In the genomic region with DNA sequence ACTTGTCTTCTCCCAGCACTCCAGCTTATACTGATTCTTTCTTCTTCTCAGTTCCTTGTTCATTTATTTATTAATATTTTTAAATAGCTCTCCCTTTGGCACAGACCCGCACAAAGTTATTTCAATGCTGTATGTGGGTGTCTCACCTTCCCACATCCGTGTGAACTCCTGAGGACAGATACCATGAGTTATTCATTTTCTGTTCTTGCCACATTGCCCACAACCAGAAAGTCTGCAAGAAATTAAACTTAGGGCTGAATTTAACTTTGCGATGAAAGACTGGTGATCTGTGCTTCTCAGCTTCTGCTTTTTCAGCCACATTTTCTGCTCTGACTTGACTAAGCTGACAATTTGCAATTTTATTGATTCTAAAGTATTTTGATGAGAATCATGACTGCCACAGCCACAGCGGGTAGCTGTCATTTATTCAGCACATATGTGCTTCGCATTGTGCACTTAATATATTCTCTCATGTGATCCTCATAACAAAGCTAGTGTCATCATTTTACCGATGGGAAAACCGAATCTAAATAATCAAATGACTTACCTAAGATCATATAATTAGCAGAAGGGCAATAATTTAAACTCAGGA, we compare ENCODE assay signal across 1 cellular context.
TF ChIP-seq lines count a peak whose summit lies in the region.

No MANE protein-coding gene starts in this region.

TF ChIP-seq in HepG2, 621 proteins besides CTCF, POLR2A, EP300 and RAD21 (continued from another document):
- TF ChIP-seq, protein P1, sequence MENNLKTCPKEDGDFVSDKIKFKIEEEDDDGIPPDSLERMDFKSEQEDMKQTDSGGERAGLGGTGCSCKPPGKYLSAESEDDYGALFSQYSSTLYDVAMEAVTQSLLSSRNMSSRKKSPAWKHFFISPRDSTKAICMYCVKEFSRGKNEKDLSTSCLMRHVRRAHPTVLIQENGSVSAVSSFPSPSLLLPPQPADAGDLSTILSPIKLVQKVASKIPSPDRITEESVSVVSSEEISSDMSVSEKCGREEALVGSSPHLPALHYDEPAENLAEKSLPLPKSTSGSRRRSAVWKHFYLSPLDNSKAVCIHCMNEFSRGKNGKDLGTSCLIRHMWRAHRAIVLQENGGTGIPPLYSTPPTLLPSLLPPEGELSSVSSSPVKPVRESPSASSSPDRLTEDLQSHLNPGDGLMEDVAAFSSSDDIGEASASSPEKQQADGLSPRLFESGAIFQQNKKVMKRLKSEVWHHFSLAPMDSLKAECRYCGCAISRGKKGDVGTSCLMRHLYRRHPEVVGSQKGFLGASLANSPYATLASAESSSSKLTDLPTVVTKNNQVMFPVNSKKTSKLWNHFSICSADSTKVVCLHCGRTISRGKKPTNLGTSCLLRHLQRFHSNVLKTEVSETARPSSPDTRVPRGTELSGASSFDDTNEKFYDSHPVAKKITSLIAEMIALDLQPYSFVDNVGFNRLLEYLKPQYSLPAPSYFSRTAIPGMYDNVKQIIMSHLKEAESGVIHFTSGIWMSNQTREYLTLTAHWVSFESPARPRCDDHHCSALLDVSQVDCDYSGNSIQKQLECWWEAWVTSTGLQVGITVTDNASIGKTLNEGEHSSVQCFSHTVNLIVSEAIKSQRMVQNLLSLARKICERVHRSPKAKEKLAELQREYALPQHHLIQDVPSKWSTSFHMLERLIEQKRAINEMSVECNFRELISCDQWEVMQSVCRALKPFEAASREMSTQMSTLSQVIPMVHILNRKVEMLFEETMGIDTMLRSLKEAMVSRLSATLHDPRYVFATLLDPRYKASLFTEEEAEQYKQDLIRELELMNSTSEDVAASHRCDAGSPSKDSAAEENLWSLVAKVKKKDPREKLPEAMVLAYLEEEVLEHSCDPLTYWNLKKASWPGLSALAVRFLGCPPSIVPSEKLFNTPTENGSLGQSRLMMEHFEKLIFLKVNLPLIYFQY (CRISPR knock-in tag; IDR thresholded peaks at IDR 0.05; ENCODE audit: borderline replicate concordance) = no peak
- TF ChIP-seq NKX3-1 (CRISPR knock-in tag; IDR thresholded peaks at IDR 0.05) (no peak), PHF20 (CRISPR knock-in tag; IDR thresholded peaks at IDR 0.05) (no peak), ARHGAP35 (CRISPR knock-in tag; IDR thresholded peaks at IDR 0.05; ENCODE audit: borderline replicate concordance) (no peak), ZBTB20 (CRISPR knock-in tag; IDR thresholded peaks at IDR 0.05; ENCODE audit: borderline replicate concordance, low read depth) (no peak), U2AF2 (IDR thresholded peaks at IDR 0.05; ENCODE audit: low read depth, low read length) (no peak), NFATC3 (CRISPR knock-in tag; IDR thresholded peaks at IDR 0.05) (no peak), ZBTB3 (CRISPR knock-in tag; IDR thresholded peaks at IDR 0.05; ENCODE audit: borderline replicate concordance, low read depth) (no peak), SIN3B (IDR thresholded peaks at IDR 0.05; ENCODE audit: low read length) (no peak), ZNF792 (CRISPR knock-in tag; IDR thresholded peaks at IDR 0.05) (no peak)
- TF ChIP-seq, protein P2, sequence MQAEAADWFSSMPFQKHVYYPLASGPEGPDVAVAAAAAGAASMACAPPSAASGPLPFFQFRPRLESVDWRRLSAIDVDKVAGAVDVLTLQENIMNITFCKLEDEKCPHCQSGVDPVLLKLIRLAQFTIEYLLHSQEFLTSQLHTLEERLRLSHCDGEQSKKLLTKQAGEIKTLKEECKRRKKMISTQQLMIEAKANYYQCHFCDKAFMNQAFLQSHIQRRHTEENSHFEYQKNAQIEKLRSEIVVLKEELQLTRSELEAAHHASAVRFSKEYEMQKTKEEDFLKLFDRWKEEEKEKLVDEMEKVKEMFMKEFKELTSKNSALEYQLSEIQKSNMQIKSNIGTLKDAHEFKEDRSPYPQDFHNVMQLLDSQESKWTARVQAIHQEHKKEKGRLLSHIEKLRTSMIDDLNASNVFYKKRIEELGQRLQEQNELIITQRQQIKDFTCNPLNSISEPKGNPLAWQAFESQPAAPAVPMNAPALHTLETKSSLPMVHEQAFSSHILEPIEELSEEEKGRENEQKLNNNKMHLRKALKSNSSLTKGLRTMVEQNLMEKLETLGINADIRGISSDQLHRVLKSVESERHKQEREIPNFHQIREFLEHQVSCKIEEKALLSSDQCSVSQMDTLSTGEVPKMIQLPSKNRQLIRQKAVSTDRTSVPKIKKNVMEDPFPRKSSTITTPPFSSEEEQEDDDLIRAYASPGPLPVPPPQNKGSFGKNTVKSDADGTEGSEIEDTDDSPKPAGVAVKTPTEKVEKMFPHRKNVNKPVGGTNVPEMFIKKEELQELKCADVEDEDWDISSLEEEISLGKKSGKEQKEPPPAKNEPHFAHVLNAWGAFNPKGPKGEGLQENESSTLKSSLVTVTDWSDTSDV (CRISPR knock-in tag; IDR thresholded peaks at IDR 0.05) = no peak
